24 cellular contexts compared by ENCODE assay signal in genomic region chr17:45363498-45363897, GRCh38.
"Had no signal": no experiment of that assay in that cellular context is flagged by ENCODE, and none has a peak within 500 bp of the region (broad histone marks: within the 10 kb centered on the region; RNA-seq: fewer than 3 reads in every experiment).

No MANE protein-coding gene starts in this region.

- H3K4me3 Mint-ChIP-seq: activated CD4-positive, alpha-beta T cell treated with anti-CD3 and anti-CD28 coated beads, Interleukin-2, amount 10 ng/mL, durations not matched to agents 7 days and 5 days; activated CD8-positive, alpha-beta T cell treated with anti-CD3 and anti-CD28 coated beads for 36 hours; activated naive CD4-positive, alpha-beta T cell treated with anti-CD3 and anti-CD28 coated beads, Interleukin-2, amount 50 U/mL, for 24 hours; activated T-cell treated with anti-CD3 and anti-CD28 coated beads, Interleukin-2, amount 50 U/mL, for 72 hours; naive thymus-derived CD4-positive, alpha-beta T cell; neural crest cell; T-helper 17 cell had no signal

- H3K4me2 ChIP-seq: hepatocyte had no signal

- H3K27ac Mint-ChIP-seq: activated CD4-positive, alpha-beta T cell treated with anti-CD3 and anti-CD28 coated beads, Interleukin-2, amount 10 ng/mL, durations not matched to agents 7 days and 5 days; activated CD8-positive, alpha-beta T cell treated with anti-CD3 and anti-CD28 coated beads for 36 hours; activated naive CD4-positive, alpha-beta T cell treated with anti-CD3 and anti-CD28 coated beads, Interleukin-2, amount 50 U/mL, for 24 hours; activated T-cell treated with anti-CD3 and anti-CD28 coated beads, Interleukin-2, amount 50 U/mL, for 72 hours; T-helper 17 cell had no signal

- H3K9me3 ChIP-seq: body of pancreas, esophagus muscularis mucosa, mucosa of descending colon, upper lobe of left lung had no signal

- H3K9me3 Mint-ChIP-seq: activated naive CD4-positive, alpha-beta T cell treated with anti-CD3 and anti-CD28 coated beads, Interleukin-2, amount 50 U/mL, for 24 hours; neural crest cell had no signal

- H3K36me3 ChIP-seq: esophagus muscularis mucosa, upper lobe of left lung had no signal

- H3K4me1 Mint-ChIP-seq: activated CD4-positive, alpha-beta T cell treated with anti-CD3 and anti-CD28 coated beads, Interleukin-2, amount 10 ng/mL, durations not matched to agents 7 days and 5 days; activated naive CD4-positive, alpha-beta T cell treated with anti-CD3 and anti-CD28 coated beads, Interleukin-2, amount 50 U/mL, for 24 hours; naive thymus-derived CD4-positive, alpha-beta T cell; T-helper 17 cell had no signal

- H3K4me3 ChIP-seq: body of pancreas, esophagus muscularis mucosa, hepatocyte, mucosa of descending colon, SK-N-MC, upper lobe of left lung had no signal

- H3K36me3 Mint-ChIP-seq: activated naive CD4-positive, alpha-beta T cell treated with anti-CD3 and anti-CD28 coated beads, Interleukin-2, amount 50 U/mL, for 24 hours; naive thymus-derived CD4-positive, alpha-beta T cell had no signal

- H2AFZ ChIP-seq: hepatocyte had no signal

- H3K4me1 ChIP-seq: body of pancreas, upper lobe of left lung had no signal

- ATAC-seq: activated CD4-positive, CD25-positive, alpha-beta regulatory T cell treated with anti-CD3 and anti-CD28 coated beads, Interleukin-2, amount 50 U/mL, for 24 hours; activated CD8-positive, alpha-beta T cell treated with anti-CD3 and anti-CD28 coated beads for 36 hours; activated T-cell treated with anti-CD3 and anti-CD28 coated beads, Interleukin-2, amount 50 U/mL, for 72 hours; body of pancreas; mucosa of descending colon; naive thymus-derived CD4-positive, alpha-beta T cell; stimulated activated naive CD8-positive, alpha-beta T cell treated with anti-CD3 and anti-CD28 coated beads, Interleukin-15, Interleukin-2, amounts not matched to agents 100 U/mL and 50 U/mL, for 24 hours; T-helper 17 cell had no signal

- H3K79me2 ChIP-seq: hepatocyte had no signal

- H3K27ac ChIP-seq: body of pancreas, esophagus muscularis mucosa, hepatocyte, SK-N-MC, upper lobe of left lung had no signal

- DNase-seq: activated CD4-positive, alpha-beta T cell treated with anti-CD3 and anti-CD28 coated beads, Interleukin-2, amount 10 ng/mL, durations not matched to agents 7 days and 5 days; activated CD8-positive, alpha-beta T cell treated with anti-CD3 and anti-CD28 coated beads for 36 hours; activated gamma-delta T cell treated with Interleukin-2 at 50 U/mL for 16 hours; activated T-cell treated with anti-CD3 and anti-CD28 coated beads, Interleukin-2, amount 50 U/mL, for 72 hours; anterior cingulate cortex; body of pancreas; dermis blood vessel endothelial cell; effector memory CD4-positive, alpha-beta T cell; glutamatergic neuron; mesenchymal stem cell; mucosa of descending colon; naive thymus-derived CD4-positive, alpha-beta T cell; occipital lobe; stimulated activated CD4-positive, alpha-beta T cell treated with anti-CD3 and anti-CD28 coated beads, Interleukin-4, amount 100 ng/mL, for 4 hours; stimulated activated naive CD8-positive, alpha-beta T cell treated with anti-CD3 and anti-CD28 coated beads, Interleukin-15, Interleukin-2, amounts not matched to agents 100 U/mL and 50 U/mL, for 24 hours; SW 1271; T-helper 17 cell; upper lobe of left lung had no signal

- H3K27me3 ChIP-seq: body of pancreas, esophagus muscularis mucosa, hepatocyte, upper lobe of left lung had no signal
